12 cellular contexts compared by ENCODE assay signal in the genomic region with DNA sequence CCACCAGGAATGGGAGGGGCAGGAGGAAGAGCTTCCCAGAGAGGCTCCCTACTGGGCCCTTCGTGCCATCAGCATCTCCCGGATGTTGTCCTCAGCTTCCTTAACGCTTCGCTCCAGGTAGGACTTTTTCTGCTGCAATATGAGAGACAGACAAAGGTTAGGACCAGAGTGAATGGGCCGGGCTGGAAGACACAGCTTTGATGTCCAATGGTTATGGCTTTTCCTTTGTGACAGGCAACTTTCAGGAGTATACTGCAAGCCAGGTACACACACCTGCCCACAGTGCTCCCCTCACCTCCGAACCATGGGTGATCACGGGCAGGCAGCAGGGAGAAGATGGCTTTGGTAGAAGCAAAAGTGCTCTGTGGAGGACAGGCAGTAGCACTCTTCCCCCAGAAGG. TPM values are rescaled to one million over a fixed set of nuclear protein-coding genes. Genes with fewer than 3 reads are reported as not detected.
A peak's percentile ranks its signal among the peaks of the same experiment; 100 is the strongest.
DNase-seq lines count a peak whose midpoint lies in the region; ATAC-seq and TF ChIP-seq lines count a peak whose summit lies in the region.
"Had no signal": no experiment of that assay in that cellular context is flagged by ENCODE, and none has a peak within 500 bp of the region (broad histone marks: within the 10 kb centered on the region; RNA-seq: fewer than 3 reads in every experiment).

No MANE protein-coding gene starts in this region.

- H3K9me3 Mint-ChIP-seq in activated CD8-positive, alpha-beta T cell treated with anti-CD3 and anti-CD28 coated beads, Interleukin-2, amount 10 ng/mL, durations not matched to agents 7 days and 5 days (ENCODE audit: insufficient read depth), result no peaks in the 10 kb centered on the region
- no peaks in the 10 kb centered on the region for H3K9me3 Mint-ChIP-seq in activated CD8-positive, alpha-beta T cell treated with anti-CD3 and anti-CD28 coated beads for 36 hours

- peak overlapping the region; percentile 89 for H3K27ac Mint-ChIP-seq in activated CD8-positive, alpha-beta T cell treated with anti-CD3 and anti-CD28 coated beads, Interleukin-2, amount 10 ng/mL, durations not matched to agents 7 days and 5 days
- H3K27ac Mint-ChIP-seq in activated CD8-positive, alpha-beta T cell treated with anti-CD3 and anti-CD28 coated beads for 36 hours, result no peak overlapping the region

- H3K9me3 ChIP-seq in muscle layer of colon (ENCODE audit: low read length) (no peaks in the 10 kb centered on the region), testis (no peaks in the 10 kb centered on the region)
- H3K9me3 ChIP-seq: A549 had no signal

- POLR2A ChIA-PET in activated CD8-positive, alpha-beta T cell treated with anti-CD3 and anti-CD28 coated beads, Interleukin-2, amount 10 ng/mL, durations not matched to agents 7 days and 5 days (lab: Charles Lee), result interaction anchor here (2.4 to 3.9 kb wide), 2 partner anchors 57 to 100 kb away, joined by 10 to 16 read pairs; a partner anchor contains a TSS
- POLR2A ChIA-PET in activated CD8-positive, alpha-beta T cell treated with anti-CD3 and anti-CD28 coated beads for 36 hours (lab: Charles Lee), result interaction anchor here (1.3 kb wide), 1 partner anchor 101 kb away, joined by 3 read pairs; a partner anchor contains a TSS

- H3K27me3 Mint-ChIP-seq in activated CD8-positive, alpha-beta T cell treated with anti-CD3 and anti-CD28 coated beads, Interleukin-2, amount 10 ng/mL, durations not matched to agents 7 days and 5 days (ENCODE audit: low read depth), result no peaks in the 10 kb centered on the region
- H3K27me3 Mint-ChIP-seq in activated CD8-positive, alpha-beta T cell treated with anti-CD3 and anti-CD28 coated beads for 36 hours, result no peaks in the 10 kb centered on the region
- H3K27me3 Mint-ChIP-seq: activated CD4-positive, alpha-beta T cell treated with anti-CD3 and anti-CD28 coated beads for 36 hours had no signal

- no peak for ATAC-seq in activated CD8-positive, alpha-beta T cell treated with anti-CD3 and anti-CD28 coated beads, Interleukin-2, amount 10 ng/mL, durations not matched to agents 7 days and 5 days
- no peak for ATAC-seq in activated CD8-positive, alpha-beta T cell treated with anti-CD3 and anti-CD28 coated beads for 36 hours
- ATAC-seq: activated CD4-positive, alpha-beta T cell treated with anti-CD3 and anti-CD28 coated beads for 36 hours had no signal

- H3K4me3 Mint-ChIP-seq in activated CD8-positive, alpha-beta T cell treated with anti-CD3 and anti-CD28 coated beads, Interleukin-2, amount 10 ng/mL, durations not matched to agents 7 days and 5 days, result no peak overlapping the region
- no peak overlapping the region for H3K4me3 Mint-ChIP-seq in activated CD8-positive, alpha-beta T cell treated with anti-CD3 and anti-CD28 coated beads for 36 hours
- H3K4me3 Mint-ChIP-seq: activated CD4-positive, alpha-beta T cell treated with anti-CD3 and anti-CD28 coated beads for 36 hours had no signal

- peaks cover 27% of the 10 kb centered on the region for H3K36me3 Mint-ChIP-seq in activated CD8-positive, alpha-beta T cell treated with anti-CD3 and anti-CD28 coated beads, Interleukin-2, amount 10 ng/mL, durations not matched to agents 7 days and 5 days (ENCODE audit: low read depth)
- peaks cover 13% of the 10 kb centered on the region for H3K36me3 Mint-ChIP-seq in activated CD8-positive, alpha-beta T cell treated with anti-CD3 and anti-CD28 coated beads for 36 hours (ENCODE audit: low read depth)

- WGBS in testis, 2 donors, result 73 to 85% methylated on average over 7 of the region's 7 CpGs

- H3K9ac ChIP-seq in muscle layer of colon (ENCODE audit: low read length), result no peak overlapping the region

- DNase-seq in activated CD8-positive, alpha-beta T cell treated with anti-CD3 and anti-CD28 coated beads, Interleukin-2, amount 10 ng/mL, durations not matched to agents 7 days and 5 days, result no peak
- no peak for DNase-seq in activated CD8-positive, alpha-beta T cell treated with anti-CD3 and anti-CD28 coated beads for 36 hours
- no peak for DNase-seq in testis
- DNase-seq in NCI-H524 (lab: John Stamatoyannopoulos, UW), result no peak
- no peak for DNase-seq in CD1c-positive myeloid dendritic cell (ENCODE audit: extremely low spot score)
- no peak for DNase-seq in activated T-cell treated with anti-CD3 and anti-CD28 coated beads, Interleukin-2, amount 50 U/mL, for 1 hour
- DNase-seq: activated CD4-positive, alpha-beta T cell treated with anti-CD3 and anti-CD28 coated beads for 36 hours; activated gamma-delta T cell; NCI-H2081 treated with DMSO at 0.1 percent for 48 hours had no signal

- intact Hi-C loops in activated CD8-positive, alpha-beta T cell treated with anti-CD3 and anti-CD28 coated beads for 36 hours (cut with micrococcal nuclease), result no loop called here
- intact Hi-C loops in testis (cut with DNase I; ENCODE audit: low total_unique reads), result no loop called here

- H3K27ac ChIP-seq in cingulate gyrus (ENCODE audit: low read depth, low read length) (peak overlapping the region; percentile 29), muscle layer of colon (ENCODE audit: low read depth, low read length) (peak overlapping the region; percentile 76), testis (peak overlapping the region; percentile 45 to 73)
- H3K27ac ChIP-seq: A549 had no signal

- TF ChIP-seq CTCF in activated CD8-positive, alpha-beta T cell treated with anti-CD3 and anti-CD28 coated beads for 36 hours (IDR thresholded peaks at IDR 0.05), result no peak
- TF ChIP-seq CTCF in testis (IDR thresholded peaks at IDR 0.05), result no peak

- peak overlapping the region in 1 of 2 donors; percentile 2 for H3K4me3 ChIP-seq in muscle layer of colon (ENCODE audit: low read depth in 1 of 2, low read length in 2 of 2)
- H3K4me3 ChIP-seq in testis, result no peak overlapping the region
- H3K4me3 ChIP-seq: A549 had no signal

- peaks cover 53% of the 10 kb centered on the region for H3K4me1 Mint-ChIP-seq in activated CD8-positive, alpha-beta T cell treated with anti-CD3 and anti-CD28 coated beads, Interleukin-2, amount 10 ng/mL, durations not matched to agents 7 days and 5 days (ENCODE audit: low read depth)
- H3K4me1 Mint-ChIP-seq in activated CD8-positive, alpha-beta T cell treated with anti-CD3 and anti-CD28 coated beads for 36 hours (ENCODE audit: low read depth), result peaks cover 21% of the 10 kb centered on the region

- TF ChIP-seq POLR2A in testis (IDR thresholded peaks at IDR 0.05), result no peak

- H3K27me3 ChIP-seq in muscle layer of colon (ENCODE audit: control insufficient read depth in 1 of 2, insufficient read depth in 2 of 2, low read length in 2 of 2), result no peaks in the 10 kb centered on the region
- no peaks in the 10 kb centered on the region for H3K27me3 ChIP-seq in testis

- CTCF ChIA-PET in activated CD8-positive, alpha-beta T cell treated with anti-CD3 and anti-CD28 coated beads, Interleukin-2, amount 10 ng/mL, durations not matched to agents 7 days and 5 days (lab: Charles Lee), result interaction anchor here (0.7 to 28.9 kb wide), 11 partner anchors 7 to 402 kb away, joined by 3 to 796 read pairs (median 10); a partner anchor contains a TSS
- CTCF ChIA-PET in activated CD8-positive, alpha-beta T cell treated with anti-CD3 and anti-CD28 coated beads for 36 hours (lab: Charles Lee), result interaction anchor here (0.8 to 26.2 kb wide), 8 partner anchors 11 to 127 kb away, joined by 3 to 874 read pairs (median 14); a partner anchor contains a TSS

- H3K36me3 ChIP-seq in muscle layer of colon (ENCODE audit: insufficient read depth, low read length), result peaks cover 9% of the 10 kb centered on the region
- H3K36me3 ChIP-seq in testis (ENCODE audit: low read depth, missing control alignments), result no peaks in the 10 kb centered on the region

- H3K4me1 ChIP-seq in muscle layer of colon (ENCODE audit: insufficient read depth, low read length), result peaks cover 69% of the 10 kb centered on the region
- H3K4me1 ChIP-seq in testis, result peaks cover 34% of the 10 kb centered on the region

RNA-seq across cellular contexts. Expression of a gene that starts 57.0 kb away (rescaled TPM):
- total RNA-seq in activated CD8-positive, alpha-beta T cell treated with anti-CD3 and anti-CD28 coated beads, Interleukin-2, amount 10 ng/mL, durations not matched to agents 7 days and 5 days, result 10 to 100 TPM; 62.4 to 64.7 TPM
- 10 to 100 TPM; 49.1 to 50.6 TPM for total RNA-seq in activated CD8-positive, alpha-beta T cell treated with anti-CD3 and anti-CD28 coated beads for 36 hours
- 100 to 1,000 TPM; 156 to 185 TPM for total RNA-seq in testis
- polyA plus RNA-seq in testis (ENCODE audit: insufficient read depth, low read depth, low replicate concordance), result 62.4 TPM
